In the genomic region with DNA sequence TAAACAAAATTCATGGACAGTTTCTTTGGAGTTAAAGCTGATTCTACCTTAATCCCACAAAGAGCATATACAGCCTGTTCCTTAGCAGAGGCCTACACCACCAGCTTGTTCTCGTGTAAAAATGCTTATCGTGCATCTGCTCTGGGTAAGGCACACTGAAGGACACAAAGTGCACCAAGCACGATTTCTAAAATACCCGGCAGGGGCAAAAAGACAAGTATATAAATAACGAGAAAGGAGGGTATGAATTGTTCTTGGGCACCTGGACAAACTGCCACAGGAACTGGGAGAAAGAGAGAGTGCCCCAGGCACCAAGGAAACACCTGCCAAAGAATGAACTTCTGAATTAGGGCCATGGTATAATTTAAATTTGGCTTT, we compare ENCODE assay signal across 16 cellular contexts. TPM values are rescaled to one million over a fixed set of nuclear protein-coding genes. Genes with fewer than 3 reads are reported as not detected.
A peak's percentile ranks its signal among the peaks of the same experiment; 100 is the strongest.
DNase-seq lines count a peak whose midpoint lies in the region; ATAC-seq, FAIRE-seq and TF ChIP-seq lines count a peak whose summit lies in the region.
"Had no signal": no experiment of that assay in that cellular context is flagged by ENCODE, and none has a peak within 500 bp of the region (broad histone marks: within the 10 kb centered on the region; RNA-seq: fewer than 3 reads in every experiment).

No MANE protein-coding gene starts in this region.

- POLR2A ChIA-PET in K562 (lab: Yijun Ruan, JAX) = interaction anchor here (0.7 to 1.9 kb wide), 3 partner anchors 11 to 35 kb away, joined by 3 to 4 read pairs (median 4); no protein-coding TSS in a partner anchor

- H3K4me1 ChIP-seq in K562 (replicated peaks in 1 of 2; ENCODE audit: control insufficient read depth in 2 of 2, insufficient read depth in 2 of 2, low read length in 2 of 2) (no peaks in the 10 kb centered on the region), right lobe of liver (peaks cover 0 to 25% (median 6%) of the 10 kb centered on the region in 4 donors)

- peak; percentile 29 for FAIRE-seq in K562 (lab: Jason Lieb, UNC)
- FAIRE-seq: A204.1, GM12892, GM19239 had no signal

- H3K36me3 ChIP-seq in K562 (ENCODE audit: control insufficient read depth, insufficient read depth, low read length) (peaks cover 97% of the 10 kb centered on the region), right lobe of liver (peaks cover 5 to 80% (median 23%) of the 10 kb centered on the region in 4 donors)

- DNase-seq in Right ventricle myocardium superior = no peak
- DNase-seq in left cardiac atrium = no peak
- DNase-seq in HL-60 (ENCODE audit: low read depth in 1 of 2, low spot score in 1 of 2) = no peak
- DNase-seq in K562 (ENCODE audit: extremely low read depth in 1 of 4, low spot score in 3 of 4) = no peak
- no peak for DNase-seq in right lobe of liver
- no peak for DNase-seq in iPS-NIHi7 (ENCODE audit: extremely low spot score)
- no peak for DNase-seq in stimulated activated naive CD4-positive, alpha-beta T cell (lab: John Stamatoyannopoulos, UW)
- DNase-seq: CD4-positive, alpha-beta memory T cell; DMS79; GOT3; H9 had no signal

- H3K27me3 ChIP-seq in HL-60 (ENCODE audit: insufficient read depth, poor library complexity, severe bottlenecking) = no peaks in the 10 kb centered on the region
- no peaks in the 10 kb centered on the region for H3K27me3 ChIP-seq in K562 (ENCODE audit: control insufficient read depth in 2 of 2, insufficient read depth in 2 of 2, low read length in 2 of 2)
- H3K27me3 ChIP-seq in right lobe of liver = no peaks in the 10 kb centered on the region

- TF ChIP-seq POLR2A in K562 (conservative IDR thresholded peaks at IDR 0.05) (no peak), right lobe of liver (IDR thresholded peaks at IDR 0.05) (no peak)

- TF ChIP-seq CTCF in HL-60 (IDR thresholded peaks at IDR 0.05; ENCODE audit: insufficient read depth, low read length) (no peak), K562 (IDR thresholded peaks at IDR 0.05 in 2 of 3, conservative IDR thresholded peaks at IDR 0.05 in 1 of 3; ENCODE audit: insufficient read depth in 2 of 3, low read depth in 1 of 3, low read length in 3 of 3) (no peak), right lobe of liver (IDR thresholded peaks at IDR 0.05) (no peak)

- CTCF ChIA-PET in K562 (lab: Yijun Ruan, JAX; ENCODE audit: low intra/inter-chr PET ratio) = no interaction called here

- H3K79me2 ChIP-seq in K562 (ENCODE audit: control insufficient read depth, insufficient read depth, low read length) = peaks cover 17% of the 10 kb centered on the region

- no peak for TF ChIP-seq RAD21 in K562 (CRISPR knock-in tag; conservative IDR thresholded peaks at IDR 0.05 in 1 of 2, IDR thresholded peaks at IDR 0.05 in 1 of 2)

- H4K20me1 ChIP-seq in K562 (replicated peaks; ENCODE audit: control insufficient read depth, insufficient read depth, low read length) = peaks cover 3% of the 10 kb centered on the region

- in situ Hi-C loops in K562 (cut with MboI) = no loop called here

- BruUV-seq in K562 (replicated peaks; lab: Mats Ljungman, UMichigan) = no TSS peak

- H3K4me2 ChIP-seq in K562 (ENCODE audit: insufficient read depth, low read length) = no peak overlapping the region

- no peak overlapping the region for H2AFZ ChIP-seq in K562 (ENCODE audit: low read depth, low read length)

- H3K9ac ChIP-seq in K562 (ENCODE audit: insufficient read depth in 1 of 2, low read depth in 2 of 2, low read length in 2 of 2) = no peak overlapping the region

- H3K27ac ChIP-seq in HL-60 (replicated peaks) (peak overlapping the region; percentile 29), K562 (ENCODE audit: extremely low read depth, low read depth, low read length) (no peak overlapping the region), right lobe of liver (peak overlapping the region in 2 of 3 donors; percentile 1 to 54)
- H3K27ac ChIP-seq: C4-2B had no signal

- H3K4me3 ChIP-seq in HL-60 (replicated peaks; ENCODE audit: insufficient read depth, low read length) (no peak overlapping the region), K562 (no peak overlapping the region), right lobe of liver (no peak overlapping the region)

- intact Hi-C loops in Right ventricle myocardium superior (cut with DNase I) = no loop called here
- intact Hi-C loops in left cardiac atrium (cut with DNase I) = no loop called here
- intact Hi-C loops in K562 (cut with micrococcal nuclease) = no loop called here
- intact Hi-C loops in right lobe of liver (cut with DNase I) = no loop called here

- 92% methylated on average over 5 of the region's 5 CpGs for WGBS in K562 (ENCODE audit: insufficient coverage, low coverage, missing lambda C conversion rate)
- 76% methylated on average over 5 of the region's 5 CpGs for WGBS in right lobe of liver (ENCODE audit: insufficient coverage, low coverage, low lambda C conversion rate, missing lambda C conversion rate)

- ATAC-seq in Right ventricle myocardium superior (ENCODE audit: poor library complexity) (peak; percentile 36), left cardiac atrium (no peak), K562 (no peak), right lobe of liver (no peak), GM18511 (IDR thresholded peaks at IDR 0.05; ENCODE audit: unreplicated experiment) (no peak)

- no peak for TF ChIP-seq EP300 in K562 (IDR thresholded peaks at IDR 0.05; ENCODE audit: low read length)

- H3K9me1 ChIP-seq in K562 (ENCODE audit: control insufficient read depth, insufficient read depth, low read length) = no peaks in the 10 kb centered on the region

- H3K9me3 ChIP-seq in K562 (replicated peaks; ENCODE audit: control insufficient read depth, insufficient read depth, low read depth, low read length) (no peaks in the 10 kb centered on the region), right lobe of liver (no peaks in the 10 kb centered on the region)

TF ChIP-seq in K562, 482 proteins besides CTCF, POLR2A, EP300 and RAD21 (continues in another document):
- TF ChIP-seq MAFK (IDR thresholded peaks at IDR 0.05; ENCODE audit: low read length) (no peak), ZNF766 (CRISPR knock-in tag; conservative IDR thresholded peaks at IDR 0.05) (no peak), YY1 (IDR thresholded peaks at IDR 0.05; ENCODE audit: borderline replicate concordance in 1 of 3, control insufficient read depth in 1 of 3, extremely low read depth in 1 of 3, insufficient read depth in 3 of 3, insufficient read length in 1 of 3, insufficient replicate concordance in 2 of 3, low read depth in 1 of 3, low read length in 2 of 3) (no peak), CC2D1A (IDR thresholded peaks at IDR 0.05) (no peak), NR0B1 (IDR thresholded peaks at IDR 0.05; ENCODE audit: partially characterized antibody) (no peak)

RNA-seq across cellular contexts. Expression of gene NSUN2, which starts 25.3 kb away (rescaled TPM):
- total RNA-seq in Right ventricle myocardium superior = 30.1 TPM
- total RNA-seq in left cardiac atrium = 10 to 100 TPM; 23.2 to 29.3 TPM
- 302 and 367 TPM in 2 replicates for total RNA-seq in K562 (2011; cell fraction: chromatin; rRNA removed; ENCODE audit: low replicate concordance)
- total RNA-seq in K562 (2011; cell fraction: nucleolus; rRNA removed) = 157 and 179 TPM in 2 replicates
- 204 and 221 TPM in 2 replicates for total RNA-seq in K562 (2011; cell fraction: nucleoplasm; rRNA removed)
- 138 and 161 TPM in 2 replicates for total RNA-seq in K562 (2014; rRNA removed)
- 127 and 137 TPM in 2 replicates for total RNA-seq in K562 (2014; rRNA removed; fragmentation: Illumina TruSeq; extraction: Trizol)
- 122 and 124 TPM in 2 replicates for total RNA-seq in K562 (2015; rRNA removed; fragmentation: Illumina TruSeq; extraction: Trizol)
- 138 and 160 TPM in 2 replicates for total RNA-seq in K562 (2021)
- polyA plus RNA-seq in K562 (2011; rRNA removed) = 97.8 and 118 TPM in 2 replicates
- 65.2 and 68.8 TPM in 2 replicates for polyA plus RNA-seq in K562 (2011; cell fraction: cytosol; rRNA removed)
- polyA plus RNA-seq in K562 (2011; cell fraction: nucleus; rRNA removed) = 184 and 242 TPM in 2 replicates
- polyA plus RNA-seq in K562 (2012) = 70.0 and 115 TPM in 2 replicates
- polyA plus RNA-seq in K562 (2014; fragmentation: Illumina TruSeq; extraction: Trizol) = 158 and 167 TPM in 2 replicates
- polyA plus RNA-seq in K562 (2014; fragmentation: Nextera tagmentation; extraction: Ambion mirVana) = 10 to 100 TPM in 1 of 2 experiments, 1 to 10 TPM in 1; 9.2 to 13.6 TPM
- 153 and 156 TPM in 2 replicates for polyA plus RNA-seq in K562 (2014; rRNA removed)
- 89.1 and 113 TPM in 2 replicates for polyA minus RNA-seq in K562 (2011; rRNA and poly(A)+ RNA removed)
- 57.1 and 67.4 TPM in 2 replicates for polyA minus RNA-seq in K562 (2011; cell fraction: cytosol; rRNA and poly(A)+ RNA removed)
- 83.1 and 96.6 TPM in 2 replicates for polyA minus RNA-seq in K562 (2011; cell fraction: nucleus; rRNA and poly(A)+ RNA removed)
- total RNA-seq in right lobe of liver = 10 to 100 TPM; 24.6 to 42.5 (median 29.1) TPM

RNA-seq across cellular contexts. Expression of gene SRD5A1, which starts 25.7 kb away (rescaled TPM):
- 2.1 TPM for total RNA-seq in Right ventricle myocardium superior
- 1 to 10 TPM; 2.0 to 2.2 TPM for total RNA-seq in left cardiac atrium
- 18.5 and 18.8 TPM in 2 replicates for total RNA-seq in K562 (2011; cell fraction: chromatin; rRNA removed; ENCODE audit: low replicate concordance)
- total RNA-seq in K562 (2011; cell fraction: nucleolus; rRNA removed) = 8.7 and 11.2 TPM in 2 replicates
- 13.9 and 23.4 TPM in 2 replicates for total RNA-seq in K562 (2011; cell fraction: nucleoplasm; rRNA removed)
- total RNA-seq in K562 (2014; rRNA removed) = 14.4 and 21.2 TPM in 2 replicates
- total RNA-seq in K562 (2014; rRNA removed; fragmentation: Illumina TruSeq; extraction: Trizol) = 6.7 and 9.7 TPM in 2 replicates
- 5.0 TPM in 2 replicates for total RNA-seq in K562 (2015; rRNA removed; fragmentation: Illumina TruSeq; extraction: Trizol)
- 22.1 and 22.2 TPM in 2 replicates for total RNA-seq in K562 (2021)
- polyA plus RNA-seq in K562 (2011; rRNA removed) = 20.0 and 22.6 TPM in 2 replicates
- polyA plus RNA-seq in K562 (2011; cell fraction: cytosol; rRNA removed) = 16.3 and 47.6 TPM in 2 replicates
- polyA plus RNA-seq in K562 (2011; cell fraction: nucleus; rRNA removed) = 15.9 and 23.7 TPM in 2 replicates
- 7.2 and 11.9 TPM in 2 replicates for polyA plus RNA-seq in K562 (2012)
- 7.2 and 8.1 TPM in 2 replicates for polyA plus RNA-seq in K562 (2014; fragmentation: Illumina TruSeq; extraction: Trizol)
- 1 to 10 TPM; 1.3 to 1.8 TPM for polyA plus RNA-seq in K562 (2014; fragmentation: Nextera tagmentation; extraction: Ambion mirVana)
- polyA plus RNA-seq in K562 (2014; rRNA removed) = 13.7 and 19.0 TPM in 2 replicates
- polyA minus RNA-seq in K562 (2011; rRNA and poly(A)+ RNA removed) = 7.1 and 8.6 TPM in 2 replicates
- 5.7 and 7.3 TPM in 2 replicates for polyA minus RNA-seq in K562 (2011; cell fraction: cytosol; rRNA and poly(A)+ RNA removed)
- 6.8 and 9.6 TPM in 2 replicates for polyA minus RNA-seq in K562 (2011; cell fraction: nucleus; rRNA and poly(A)+ RNA removed)
- total RNA-seq in right lobe of liver = 10 to 100 TPM; 13.5 to 87.6 (median 52.2) TPM
